ENCODE assay signal across 19 cellular contexts in the genomic region with DNA sequence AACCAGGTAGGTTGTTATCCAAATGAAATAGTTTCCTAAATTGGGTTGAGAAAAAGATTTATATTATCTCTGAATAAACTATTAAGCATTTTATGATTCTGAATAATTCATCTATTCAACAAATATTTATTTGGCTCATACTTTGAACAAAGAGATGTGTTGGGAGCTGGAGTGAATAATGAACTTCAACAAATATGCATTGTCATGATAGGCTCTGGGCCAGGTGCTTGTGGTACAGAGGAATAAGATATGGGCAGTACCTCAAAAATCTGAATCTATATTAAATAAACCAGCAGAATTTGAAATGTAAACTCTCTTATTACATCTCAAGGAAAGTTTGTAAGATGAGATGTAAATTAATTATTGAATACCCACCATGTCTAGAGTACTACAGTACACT.
"Had no signal": no experiment of that assay in that cellular context is flagged by ENCODE, and none has a peak within 500 bp of the region (broad histone marks: within the 10 kb centered on the region; RNA-seq: fewer than 3 reads in every experiment).

No MANE protein-coding gene starts in this region.

- ATAC-seq: left lung; stimulated activated effector memory CD8-positive, alpha-beta T cell treated with anti-CD3 and anti-CD28 coated beads, Interleukin-12 subunit alpha, Interleukin-12 subunit beta, amount 100 ng/mL, for 72 hours had no signal

- H3K27ac ChIP-seq: cardiac muscle cell, left lung, prostate gland, right atrium auricular region, testis, upper lobe of left lung, WERI-Rb-1 had no signal

- H3K4me3 Mint-ChIP-seq: activated naive CD4-positive, alpha-beta T cell treated with anti-CD3 and anti-CD28 coated beads, Interleukin-2, amount 50 U/mL, for 24 hours; stimulated activated effector memory CD8-positive, alpha-beta T cell treated with anti-CD3 and anti-CD28 coated beads, Interleukin-12 subunit alpha, Interleukin-12 subunit beta, amount 100 ng/mL, for 72 hours had no signal

- H3K4me1 ChIP-seq: left lung, prostate gland, upper lobe of left lung had no signal

- H3K27me3 Mint-ChIP-seq: activated naive CD4-positive, alpha-beta T cell treated with anti-CD3 and anti-CD28 coated beads, Interleukin-2, amount 50 U/mL, for 24 hours had no signal

- H3K36me3 Mint-ChIP-seq: activated naive CD4-positive, alpha-beta T cell treated with anti-CD3 and anti-CD28 coated beads, Interleukin-2, amount 50 U/mL, for 24 hours; stimulated activated effector memory CD8-positive, alpha-beta T cell treated with anti-CD3 and anti-CD28 coated beads, Interleukin-12 subunit alpha, Interleukin-12 subunit beta, amount 100 ng/mL, for 72 hours had no signal

- H3K36me3 ChIP-seq: cardiac muscle cell, left lung, prostate gland, right atrium auricular region, upper lobe of left lung, WERI-Rb-1 had no signal

- H3K9me3 ChIP-seq: left lung, prostate gland, right atrium auricular region, testis, upper lobe of left lung had no signal

- DNase-seq: activated CD4-positive, alpha-beta T cell treated with anti-CD3 and anti-CD28 coated beads for 1 hour; activated CD4-positive, alpha-beta T cell treated with anti-CD3 and anti-CD28 coated beads, Interleukin-2, amount 50 U/mL, for 48 hours; activated gamma-delta T cell; dermis blood vessel endothelial cell; effector memory CD4-positive, alpha-beta T cell; foreskin melanocyte; hypothalamus; left lung; occipital lobe; small intestine; stimulated activated CD4-positive, alpha-beta T cell treated with anti-CD3 and anti-CD28 coated beads, Interleukin-4, amount 100 ng/mL, for 1 hour; testis; upper lobe of left lung; WERI-Rb-1 had no signal

- H3K9me3 Mint-ChIP-seq: activated naive CD4-positive, alpha-beta T cell treated with anti-CD3 and anti-CD28 coated beads, Interleukin-2, amount 50 U/mL, for 24 hours; stimulated activated effector memory CD8-positive, alpha-beta T cell treated with anti-CD3 and anti-CD28 coated beads, Interleukin-12 subunit alpha, Interleukin-12 subunit beta, amount 100 ng/mL, for 72 hours had no signal

- H3K27me3 ChIP-seq: cardiac muscle cell, left lung, right atrium auricular region, testis, upper lobe of left lung had no signal

- H3K27ac Mint-ChIP-seq: activated naive CD4-positive, alpha-beta T cell treated with anti-CD3 and anti-CD28 coated beads, Interleukin-2, amount 50 U/mL, for 24 hours; stimulated activated effector memory CD8-positive, alpha-beta T cell treated with anti-CD3 and anti-CD28 coated beads, Interleukin-12 subunit alpha, Interleukin-12 subunit beta, amount 100 ng/mL, for 72 hours had no signal

- H3K4me1 Mint-ChIP-seq: activated naive CD4-positive, alpha-beta T cell treated with anti-CD3 and anti-CD28 coated beads, Interleukin-2, amount 50 U/mL, for 24 hours; stimulated activated effector memory CD8-positive, alpha-beta T cell treated with anti-CD3 and anti-CD28 coated beads, Interleukin-12 subunit alpha, Interleukin-12 subunit beta, amount 100 ng/mL, for 72 hours had no signal

- H3K4me3 ChIP-seq: cardiac muscle cell, left lung, prostate gland, right atrium auricular region, testis, upper lobe of left lung had no signal
